Comparison of ENCODE assay signal across 8 cellular contexts in the genomic region with DNA sequence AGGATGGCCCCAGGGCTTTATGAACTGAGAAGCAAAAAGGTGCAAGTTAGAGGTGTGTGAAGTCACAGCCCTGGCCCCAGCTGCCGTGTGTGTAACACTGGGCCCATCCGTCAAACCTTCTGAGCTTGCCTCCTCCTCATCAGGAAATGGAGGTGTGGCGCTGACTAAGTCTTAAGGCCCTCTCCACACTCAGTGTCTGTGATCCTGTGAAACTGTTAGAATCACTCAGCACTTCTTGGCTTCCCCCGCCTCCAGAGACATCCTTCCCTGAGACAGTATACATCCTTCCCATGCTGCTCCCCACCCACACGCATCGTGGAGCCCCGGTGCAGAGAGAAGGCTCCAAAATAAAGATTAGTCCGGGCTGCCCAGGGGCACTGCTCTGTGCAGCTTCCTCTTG. TPM values are rescaled to one million over a fixed set of nuclear protein-coding genes. Genes with fewer than 3 reads are reported as not detected.
A peak's percentile ranks its signal among the peaks of the same experiment; 100 is the strongest.
DNase-seq lines count a peak whose midpoint lies in the region; ATAC-seq and TF ChIP-seq lines count a peak whose summit lies in the region.

No MANE protein-coding gene starts in this region.

- TF ChIP-seq CTCF in CD8-positive, alpha-beta T cell (IDR thresholded peaks at IDR 0.05), result no peak
- TF ChIP-seq CTCF in astrocyte of the spinal cord (IDR thresholded peaks at IDR 0.05; ENCODE audit: low read depth, low read length), result no peak

- no peaks in the 10 kb centered on the region for H3K9me3 ChIP-seq in CD8-positive, alpha-beta T cell (ENCODE audit: low read length)

- in situ Hi-C loops in astrocyte of the spinal cord (cut with HindIII; ENCODE audit: low sequenced_read_pairs), result loop anchor here (25.0 kb wide), 1 partner anchor 93 kb away; no protein-coding TSS in a partner anchor

- no peaks in the 10 kb centered on the region for H3K9me3 Mint-ChIP-seq in CD8-positive, alpha-beta T cell

- H3K36me3 ChIP-seq in CD8-positive, alpha-beta T cell (ENCODE audit: insufficient read depth, low read length), result no peaks in the 10 kb centered on the region

- H3K27me3 ChIP-seq in CD8-positive, alpha-beta T cell (ENCODE audit: insufficient read depth, low read length), result no peaks in the 10 kb centered on the region

- H3K36me3 Mint-ChIP-seq in CD8-positive, alpha-beta T cell, result no peaks in the 10 kb centered on the region

- H3K27ac Mint-ChIP-seq in CD8-positive, alpha-beta T cell, result no peak overlapping the region

- peaks cover 27% of the 10 kb centered on the region for H3K4me1 Mint-ChIP-seq in CD8-positive, alpha-beta T cell (ENCODE audit: low read depth)

- peak; percentile 69 for ATAC-seq in CD8-positive, alpha-beta T cell
- ATAC-seq in HG02642 (IDR thresholded peaks at IDR 0.05; ENCODE audit: poor library complexity, unreplicated experiment), result no peak

- H3K4me3 ChIP-seq in CD8-positive, alpha-beta T cell (ENCODE audit: low read depth, low read length), result no peak overlapping the region
- H3K4me3 ChIP-seq in astrocyte of the spinal cord (ENCODE audit: low read depth, low read length), result no peak overlapping the region
- no peak overlapping the region for H3K4me3 ChIP-seq in skeletal muscle cell (ENCODE audit: low read depth, low read length)

- CTCF ChIA-PET in CD8-positive, alpha-beta T cell (lab: Charles Lee), result interaction anchor here (1.7 to 3.9 kb wide), 2 partner anchors 16 to 99 kb away, joined by 6 to 21 read pairs; no protein-coding TSS in a partner anchor

- no peak overlapping the region for H3K27ac ChIP-seq in CD8-positive, alpha-beta T cell (ENCODE audit: low read depth, low read length)

- intact Hi-C loops in CD8-positive, alpha-beta T cell (cut with DNase I, micrococcal nuclease), result no loop called here

- POLR2A ChIA-PET in CD8-positive, alpha-beta T cell (lab: Charles Lee), result no interaction called here

- DNase-seq in CD8-positive, alpha-beta T cell, result no peak
- DNase-seq in RPMI7951 (ENCODE audit: low read depth) (peak; percentile 27), astrocyte of the spinal cord (ENCODE audit: low read depth, low spot score) (peak; percentile 48), skeletal muscle cell (ENCODE audit: low read depth) (peak; percentile 46), NCI-H1417 (lab: John Stamatoyannopoulos, UW) (no peak), T1000 (lab: John Stamatoyannopoulos, UW) (no peak), mesenteric fat pad (ENCODE audit: low spot score) (no peak)

- H3K27me3 Mint-ChIP-seq in CD8-positive, alpha-beta T cell (ENCODE audit: low read depth), result no peaks in the 10 kb centered on the region

- no peak overlapping the region for H3K4me3 Mint-ChIP-seq in CD8-positive, alpha-beta T cell

- peaks cover 15% of the 10 kb centered on the region for H3K4me1 ChIP-seq in CD8-positive, alpha-beta T cell (ENCODE audit: insufficient read depth, low read length)

RNA-seq across cellular contexts. Expression of a gene that starts 33.3 kb away (rescaled TPM):
- 1 to 10 TPM; 7.8 to 8.9 TPM for total RNA-seq in CD8-positive, alpha-beta T cell
- total RNA-seq in RPMI7951 (2014; rRNA removed; shearing (Covaris generic)), result 35.4 and 39.2 TPM in 2 replicates
- total RNA-seq in mesenteric fat pad, result 9.9 TPM

RNA-seq across cellular contexts. Expression of a gene that starts 56.2 kb away (rescaled TPM):
- total RNA-seq in CD8-positive, alpha-beta T cell, result 10 to 100 TPM; 77.2 to 79.5 TPM
- total RNA-seq in RPMI7951 (2014; rRNA removed; shearing (Covaris generic)), result 44.5 and 61.4 TPM in 2 replicates
- 35.7 TPM for total RNA-seq in mesenteric fat pad

Comparison
In these comparisons a context has a peak if more than half of its experiments do, and no peak if none do; other contexts are left out.
1. DNase-seq: peak in RPMI7951 (single experiment), astrocyte of the spinal cord (single experiment) and skeletal muscle cell (single experiment); none in CD8-positive, alpha-beta T cell (0 of 7), NCI-H1417 (0 of 3), T1000 (single experiment) and mesenteric fat pad (single experiment).